ENCODE assay signal across 1 cellular context in the genomic region with DNA sequence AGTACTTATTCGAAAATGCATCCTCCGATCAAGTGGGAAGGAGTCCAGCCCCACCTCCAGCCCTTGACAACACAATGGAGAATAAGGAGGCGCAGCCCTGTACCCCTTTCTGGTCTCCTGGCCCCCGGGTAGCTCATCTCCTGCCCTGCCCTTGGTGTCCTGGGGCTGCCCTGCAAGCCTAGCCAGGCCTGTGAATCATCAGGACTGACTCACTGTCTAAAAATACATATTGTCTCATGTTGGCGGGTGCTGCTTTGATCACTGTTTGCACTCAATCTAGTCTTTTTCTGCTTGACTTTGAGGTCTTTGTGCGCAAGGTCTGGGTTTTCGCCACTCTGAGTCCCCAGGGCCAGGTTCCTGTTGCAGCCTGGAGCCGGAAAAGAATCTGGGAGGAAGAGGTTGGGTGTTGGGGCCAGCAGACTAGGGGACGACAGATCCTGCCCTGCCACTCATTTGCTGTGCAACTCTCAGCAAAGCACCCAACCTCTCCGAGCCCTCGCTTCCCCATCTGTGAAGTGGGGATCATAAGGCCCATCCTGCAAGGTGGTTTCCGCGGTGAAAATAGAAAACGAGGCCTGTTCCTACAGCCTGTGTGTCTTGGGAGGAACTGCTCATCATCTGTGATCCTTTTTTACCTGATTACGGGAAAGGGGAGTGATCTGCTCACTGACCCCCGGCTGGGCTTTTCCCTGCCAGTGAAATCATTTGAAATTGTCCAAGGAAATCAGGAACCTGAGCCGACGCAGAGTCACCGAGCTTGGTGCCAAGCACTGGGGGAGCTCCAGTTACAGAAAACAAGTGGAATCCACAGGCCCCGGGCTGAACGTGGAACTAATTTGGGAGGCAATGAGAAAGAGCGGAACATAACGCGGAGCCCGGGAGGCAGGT.
TF ChIP-seq lines count a peak whose summit lies in the region.

No MANE protein-coding gene starts in this region.

TF ChIP-seq in HepG2, 621 proteins besides CTCF, POLR2A, EP300 and RAD21 (continued from another document):
- TF ChIP-seq, protein P1, sequence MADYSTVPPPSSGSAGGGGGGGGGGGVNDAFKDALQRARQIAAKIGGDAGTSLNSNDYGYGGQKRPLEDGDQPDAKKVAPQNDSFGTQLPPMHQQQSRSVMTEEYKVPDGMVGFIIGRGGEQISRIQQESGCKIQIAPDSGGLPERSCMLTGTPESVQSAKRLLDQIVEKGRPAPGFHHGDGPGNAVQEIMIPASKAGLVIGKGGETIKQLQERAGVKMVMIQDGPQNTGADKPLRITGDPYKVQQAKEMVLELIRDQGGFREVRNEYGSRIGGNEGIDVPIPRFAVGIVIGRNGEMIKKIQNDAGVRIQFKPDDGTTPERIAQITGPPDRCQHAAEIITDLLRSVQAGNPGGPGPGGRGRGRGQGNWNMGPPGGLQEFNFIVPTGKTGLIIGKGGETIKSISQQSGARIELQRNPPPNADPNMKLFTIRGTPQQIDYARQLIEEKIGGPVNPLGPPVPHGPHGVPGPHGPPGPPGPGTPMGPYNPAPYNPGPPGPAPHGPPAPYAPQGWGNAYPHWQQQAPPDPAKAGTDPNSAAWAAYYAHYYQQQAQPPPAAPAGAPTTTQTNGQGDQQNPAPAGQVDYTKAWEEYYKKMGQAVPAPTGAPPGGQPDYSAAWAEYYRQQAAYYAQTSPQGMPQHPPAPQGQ (CRISPR knock-in tag; IDR thresholded peaks at IDR 0.05; ENCODE audit: borderline replicate concordance): peak; percentile 68; the same call in 1 of the 2 replicates
- TF ChIP-seq AGO1 (IDR thresholded peaks at IDR 0.05; ENCODE audit: low read depth, low read length, poor library complexity, severe bottlenecking) (no peak), ZNF274 (CRISPR knock-in tag; IDR thresholded peaks at IDR 0.05) (peak; percentile 80), ZC3H4 (CRISPR knock-in tag; IDR thresholded peaks at IDR 0.05; ENCODE audit: borderline replicate concordance) (peak; percentile 24; the same call in 1 of the 2 replicates), BCL6 (CRISPR knock-in tag; IDR thresholded peaks at IDR 0.05) (peak; percentile 88), HCFC1 (IDR thresholded peaks at IDR 0.05; ENCODE audit: low read depth, low read length) (peak; percentile 16; the same call in 1 of the 2 replicates), ZNF619 (CRISPR knock-in tag; IDR thresholded peaks at IDR 0.05) (peak; percentile 78; the same call in 1 of the 2 replicates), ZFY (CRISPR knock-in tag; IDR thresholded peaks at IDR 0.05) (peak; percentile 68), ZNF510 (CRISPR knock-in tag; IDR thresholded peaks at IDR 0.05; ENCODE audit: low read depth) (0 out of 2 replicates have a peak, but pooled peaks have one; percentile 37), ZNF781 (CRISPR knock-in tag; IDR thresholded peaks at IDR 0.05; ENCODE audit: borderline replicate concordance, not compliant biosample characterization) (no peak), SIX4 (CRISPR knock-in tag; IDR thresholded peaks at IDR 0.05) (peak; percentile 85)
- TF ChIP-seq, protein P2, sequence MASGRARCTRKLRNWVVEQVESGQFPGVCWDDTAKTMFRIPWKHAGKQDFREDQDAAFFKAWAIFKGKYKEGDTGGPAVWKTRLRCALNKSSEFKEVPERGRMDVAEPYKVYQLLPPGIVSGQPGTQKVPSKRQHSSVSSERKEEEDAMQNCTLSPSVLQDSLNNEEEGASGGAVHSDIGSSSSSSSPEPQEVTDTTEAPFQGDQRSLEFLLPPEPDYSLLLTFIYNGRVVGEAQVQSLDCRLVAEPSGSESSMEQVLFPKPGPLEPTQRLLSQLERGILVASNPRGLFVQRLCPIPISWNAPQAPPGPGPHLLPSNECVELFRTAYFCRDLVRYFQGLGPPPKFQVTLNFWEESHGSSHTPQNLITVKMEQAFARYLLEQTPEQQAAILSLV (CRISPR knock-in tag; IDR thresholded peaks at IDR 0.05; ENCODE audit: borderline replicate concordance): peak; percentile 73
- TF ChIP-seq, protein P3, sequence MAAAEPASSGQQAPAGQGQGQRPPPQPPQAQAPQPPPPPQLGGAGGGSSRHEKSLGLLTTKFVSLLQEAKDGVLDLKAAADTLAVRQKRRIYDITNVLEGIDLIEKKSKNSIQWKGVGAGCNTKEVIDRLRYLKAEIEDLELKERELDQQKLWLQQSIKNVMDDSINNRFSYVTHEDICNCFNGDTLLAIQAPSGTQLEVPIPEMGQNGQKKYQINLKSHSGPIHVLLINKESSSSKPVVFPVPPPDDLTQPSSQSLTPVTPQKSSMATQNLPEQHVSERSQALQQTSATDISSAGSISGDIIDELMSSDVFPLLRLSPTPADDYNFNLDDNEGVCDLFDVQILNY (CRISPR knock-in tag; conservative IDR thresholded peaks at IDR 0.05): no peak
